14 cellular contexts compared by ENCODE assay signal in the genomic region with DNA sequence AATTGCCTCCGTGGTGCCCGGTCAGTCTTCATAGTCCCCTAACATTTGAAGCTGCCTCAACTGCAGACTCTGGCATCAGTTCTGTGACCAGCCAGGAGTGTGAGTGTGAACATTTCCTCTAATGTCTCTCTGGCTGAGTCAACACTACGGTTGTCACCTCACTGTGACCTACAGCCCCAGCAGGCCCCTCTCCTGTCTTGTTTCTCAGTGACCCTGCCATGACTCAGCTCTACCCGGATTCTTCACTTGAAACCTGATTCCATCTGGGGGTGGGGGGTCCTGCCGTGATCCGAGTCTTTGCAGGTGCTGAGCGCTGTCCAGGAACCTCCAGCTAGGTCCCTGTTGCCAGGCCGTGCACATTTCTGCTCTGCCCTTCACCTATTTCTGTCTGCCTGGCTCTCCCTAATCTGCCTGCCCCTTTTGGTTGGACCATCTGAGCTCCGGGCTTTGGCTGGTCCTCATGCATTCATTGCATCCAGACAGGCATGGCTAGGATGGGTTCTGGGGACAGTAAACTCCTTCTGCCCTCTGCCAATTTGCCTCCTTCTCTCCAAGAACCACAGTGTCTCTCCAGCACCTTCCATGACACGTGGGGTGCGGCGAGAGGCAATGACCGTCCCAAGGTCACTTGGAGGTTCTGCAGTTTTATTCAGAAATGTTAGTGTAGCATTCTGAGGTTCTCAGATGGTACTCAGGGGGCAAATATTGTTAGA. TPM values are rescaled to one million over a fixed set of nuclear protein-coding genes. Genes with fewer than 3 reads are reported as not detected.
DNase-seq lines count a peak whose midpoint lies in the region; ATAC-seq and FAIRE-seq lines count a peak whose summit lies in the region.
"Had no signal": no experiment of that assay in that cellular context is flagged by ENCODE, and none has a peak within 500 bp of the region (broad histone marks: within the 10 kb centered on the region; RNA-seq: fewer than 3 reads in every experiment).

No MANE protein-coding gene starts in this region.

- peaks cover 29% of the 10 kb centered on the region for H3K27me3 Mint-ChIP-seq in activated T-helper 17 cell treated with anti-CD3 and anti-CD28 coated beads, Interleukin-2, amount 50 U/mL, for 72 hours

- H4K5ac ChIP-seq in mesendoderm (ENCODE audit: low read length), result no peak overlapping the region

- WGBS in mesendoderm (ENCODE audit: extremely low coverage, insufficient coverage, low lambda C conversion rate), result no CpG with 5 or more reads among the region's 13 CpGs

- no peak overlapping the region for H3K4me3 ChIP-seq in mesendoderm (ENCODE audit: low read length)

- peak overlapping the region; percentile 20 for H3K18ac ChIP-seq in mesendoderm (ENCODE audit: low read length)

- no peaks in the 10 kb centered on the region for H3K36me3 Mint-ChIP-seq in activated T-helper 17 cell treated with anti-CD3 and anti-CD28 coated beads, Interleukin-2, amount 50 U/mL, for 72 hours (ENCODE audit: low read depth)

- H3K23ac ChIP-seq in mesendoderm (ENCODE audit: low read length), result no peak overlapping the region

- H4K8ac ChIP-seq in mesendoderm (ENCODE audit: low read depth, low read length), result no peak overlapping the region

- FAIRE-seq in HTR-8/SVneo (lab: Jason Lieb, UNC), result peak; percentile 72

- DNase-seq in Daoy (ENCODE audit: low read depth) (peak; percentile 70), HTR-8/SVneo (ENCODE audit: insufficient read length, low spot score) (peak; percentile 68), mesendoderm (peak; percentile 94), HUDEP-2 (lab: John Stamatoyannopoulos, UW; ENCODE audit: unreplicated experiment in 76 of 76) (no peak), NOMO-1 treated with DMSO at 0.1 percent for 48 hours (lab: John Stamatoyannopoulos, UW; ENCODE audit: unreplicated experiment) (no peak)
- no peak for DNase-seq in activated CD8-positive, alpha-beta memory T cell treated with anti-CD3 and anti-CD28 coated beads, Interleukin-2, amount 50 U/mL, for 4 hours
- DNase-seq: activated gamma-delta T cell, C1 segment of cervical spinal cord, hypothalamus, NCI-H1930, T-helper 1 cell had no signal

- H3K4me1 ChIP-seq in mesendoderm (ENCODE audit: control insufficient read depth, low read depth, low read length), result peaks cover 3% of the 10 kb centered on the region

- H3K4ac ChIP-seq in mesendoderm (ENCODE audit: low read depth, low read length), result peak overlapping the region; percentile 73

- H3K4me3 Mint-ChIP-seq in activated T-helper 17 cell treated with anti-CD3 and anti-CD28 coated beads, Interleukin-2, amount 50 U/mL, for 72 hours, result no peak overlapping the region

- H3K4me2 ChIP-seq in mesendoderm (ENCODE audit: low read length), result no peak overlapping the region

- no peak overlapping the region for H2BK120ac ChIP-seq in mesendoderm (ENCODE audit: low read depth, low read length)

- H2BK5ac ChIP-seq in mesendoderm (ENCODE audit: low read length), result no peak overlapping the region

- H3K36me3 ChIP-seq in mesendoderm (ENCODE audit: control insufficient read depth, insufficient read depth, low read length), result no peaks in the 10 kb centered on the region

- H2BK15ac ChIP-seq in mesendoderm (replicated peaks; ENCODE audit: low read depth), result no peak overlapping the region

- H3K56ac ChIP-seq in mesendoderm (ENCODE audit: low read length), result no peak overlapping the region

- no peak overlapping the region for H3K9ac ChIP-seq in mesendoderm (ENCODE audit: low read length)

- H3K4me1 Mint-ChIP-seq in activated T-helper 17 cell treated with anti-CD3 and anti-CD28 coated beads, Interleukin-2, amount 50 U/mL, for 72 hours, result no peaks in the 10 kb centered on the region

- no peaks in the 10 kb centered on the region for H3K79me1 ChIP-seq in mesendoderm (ENCODE audit: low read length)

- H2AK5ac ChIP-seq in mesendoderm (ENCODE audit: low read length), result no peak overlapping the region

- no peak overlapping the region for H3K27ac Mint-ChIP-seq in activated T-helper 17 cell treated with anti-CD3 and anti-CD28 coated beads, Interleukin-2, amount 50 U/mL, for 72 hours

- H3K27me3 ChIP-seq in mesendoderm (ENCODE audit: insufficient read depth, low read length, poor library complexity), result no peaks in the 10 kb centered on the region

- no peak overlapping the region for H3K27ac ChIP-seq in mesendoderm (ENCODE audit: low read depth, low read length)

- ATAC-seq in activated T-helper 17 cell treated with anti-CD3 and anti-CD28 coated beads, Interleukin-2, amount 50 U/mL, for 72 hours (replicated peaks), result peak; percentile 40
- ATAC-seq in GM18517 (IDR thresholded peaks at IDR 0.05; ENCODE audit: unreplicated experiment), result no peak
- ATAC-seq: sciatic nerve had no signal

- no peaks in the 10 kb centered on the region for H3K79me2 ChIP-seq in mesendoderm (ENCODE audit: control insufficient read depth, insufficient read depth, low read length)

- H3K9me3 Mint-ChIP-seq in activated T-helper 17 cell treated with anti-CD3 and anti-CD28 coated beads, Interleukin-2, amount 50 U/mL, for 72 hours, result no peaks in the 10 kb centered on the region

RNA-seq across cellular contexts. Expression of a gene that starts 24.2 kb away (rescaled TPM):
- 144 and 149 TPM in 2 replicates for total RNA-seq in Daoy (2014; rRNA removed; shearing (Covaris generic))
- total RNA-seq in activated T-helper 17 cell treated with anti-CD3 and anti-CD28 coated beads, Interleukin-2, amount 50 U/mL, for 72 hours, result 1 to 10 TPM; 4.3 to 6.2 TPM
- 23.3 TPM for polyA plus RNA-seq in mesendoderm (2013, experiment 1 of 2)
- 24.9 TPM for polyA plus RNA-seq in mesendoderm (2013, experiment 2 of 2)

Comparison
In these comparisons a context has a peak if more than half of its experiments do, and no peak if none do; other contexts are left out.
1. DNase-seq: peak in Daoy (single experiment), HTR-8/SVneo (single experiment) and mesendoderm (single experiment); none in HUDEP-2 (0 of 76), activated CD8-positive, alpha-beta memory T cell treated with anti-CD3 and anti-CD28 coated beads, Interleukin-2, amount 50 U/mL, for 4 hours (single experiment) and NOMO-1 treated with DMSO at 0.1 percent for 48 hours (single experiment).
2. RNA of a gene that starts 24.2 kb away (total RNA-seq): 144 to 149 TPM in Daoy; 4.3 to 6.2 TPM in activated T-helper 17 cell treated with anti-CD3 and anti-CD28 coated beads, Interleukin-2, amount 50 U/mL, for 72 hours; every median in the first group is over 10 times any median in the second.